Comparison of ENCODE assay signal across 1 cellular context in the genomic region with DNA sequence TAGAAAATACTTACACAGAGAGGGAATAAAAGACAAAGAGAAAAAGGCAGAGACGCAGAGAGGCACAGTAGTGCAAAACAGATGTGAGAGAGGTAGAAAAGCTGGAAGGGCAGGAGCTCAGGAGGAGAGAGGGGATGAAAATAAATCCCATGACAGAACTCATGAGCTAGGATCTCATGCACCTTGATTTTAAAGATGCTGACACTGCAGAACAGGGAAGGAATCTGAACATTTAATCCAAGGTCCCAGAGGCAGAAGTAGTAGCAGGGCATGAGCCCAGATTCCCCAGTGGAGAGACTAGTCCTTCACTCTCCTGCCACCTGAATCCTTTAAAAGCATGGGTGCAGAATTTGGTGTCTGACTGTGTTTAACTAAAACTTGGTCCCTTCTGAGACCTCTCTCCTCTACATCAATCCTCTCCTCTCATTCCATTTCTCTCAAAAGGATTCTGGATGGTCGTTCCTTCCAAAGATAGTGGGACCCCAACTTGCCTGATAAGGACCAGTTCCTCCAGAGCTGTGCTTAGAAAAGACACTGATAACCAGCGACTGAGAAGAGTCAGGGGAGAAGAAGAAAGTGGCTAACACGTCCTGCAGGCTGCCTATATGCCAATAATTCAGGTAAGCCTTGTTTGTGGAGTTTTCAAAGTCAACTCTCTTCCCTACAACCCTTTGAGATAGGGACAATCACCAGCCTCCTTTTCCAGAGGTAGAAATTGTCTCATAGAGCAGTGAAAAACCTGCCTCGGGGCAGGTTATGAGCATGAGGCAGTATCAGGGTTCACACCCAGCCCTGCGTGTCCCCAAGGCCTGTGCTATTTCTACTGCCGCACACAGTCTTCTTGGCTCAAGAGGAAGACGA.
TF ChIP-seq lines count a peak whose summit lies in the region.

No MANE protein-coding gene starts in this region.

TF ChIP-seq in K562, 482 proteins besides CTCF, POLR2A, EP300 and RAD21 (continued from another document and continues in another):
- TF ChIP-seq, protein P1, sequence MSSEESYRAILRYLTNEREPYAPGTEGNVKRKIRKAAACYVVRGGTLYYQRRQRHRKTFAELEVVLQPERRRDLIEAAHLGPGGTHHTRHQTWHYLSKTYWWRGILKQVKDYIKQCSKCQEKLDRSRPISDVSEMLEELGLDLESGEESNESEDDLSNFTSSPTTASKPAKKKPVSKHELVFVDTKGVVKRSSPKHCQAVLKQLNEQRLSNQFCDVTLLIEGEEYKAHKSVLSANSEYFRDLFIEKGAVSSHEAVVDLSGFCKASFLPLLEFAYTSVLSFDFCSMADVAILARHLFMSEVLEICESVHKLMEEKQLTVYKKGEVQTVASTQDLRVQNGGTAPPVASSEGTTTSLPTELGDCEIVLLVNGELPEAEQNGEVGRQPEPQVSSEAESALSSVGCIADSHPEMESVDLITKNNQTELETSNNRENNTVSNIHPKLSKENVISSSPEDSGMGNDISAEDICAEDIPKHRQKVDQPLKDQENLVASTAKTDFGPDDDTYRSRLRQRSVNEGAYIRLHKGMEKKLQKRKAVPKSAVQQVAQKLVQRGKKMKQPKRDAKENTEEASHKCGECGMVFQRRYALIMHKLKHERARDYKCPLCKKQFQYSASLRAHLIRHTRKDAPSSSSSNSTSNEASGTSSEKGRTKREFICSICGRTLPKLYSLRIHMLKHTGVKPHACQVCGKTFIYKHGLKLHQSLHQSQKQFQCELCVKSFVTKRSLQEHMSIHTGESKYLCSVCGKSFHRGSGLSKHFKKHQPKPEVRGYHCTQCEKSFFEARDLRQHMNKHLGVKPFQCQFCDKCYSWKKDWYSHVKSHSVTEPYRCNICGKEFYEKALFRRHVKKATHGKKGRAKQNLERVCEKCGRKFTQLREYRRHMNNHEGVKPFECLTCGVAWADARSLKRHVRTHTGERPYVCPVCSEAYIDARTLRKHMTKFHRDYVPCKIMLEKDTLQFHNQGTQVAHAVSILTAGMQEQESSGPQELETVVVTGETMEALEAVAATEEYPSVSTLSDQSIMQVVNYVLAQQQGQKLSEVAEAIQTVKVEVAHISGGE (CRISPR knock-in tag; IDR thresholded peaks at IDR 0.05) = no peak
- TF ChIP-seq ZNF436 (CRISPR knock-in tag; IDR thresholded peaks at IDR 0.05) (no peak), ZKSCAN1 (IDR thresholded peaks at IDR 0.05; ENCODE audit: low read depth, low read length) (no peak), ZKSCAN8 (CRISPR knock-in tag; IDR thresholded peaks at IDR 0.05) (no peak), SOX6 (IDR thresholded peaks at IDR 0.05) (no peak), PHF8 (IDR thresholded peaks at IDR 0.05; ENCODE audit: borderline replicate concordance, low read length) (no peak), SETDB1 (IDR thresholded peaks at IDR 0.05; ENCODE audit: low read length) (no peak), GATAD2B (IDR thresholded peaks at IDR 0.05; ENCODE audit: borderline replicate concordance) (no peak), ZFP36 (IDR thresholded peaks at IDR 0.05; ENCODE audit: low read depth, low read length, partially characterized antibody) (no peak), BRD9 (IDR thresholded peaks at IDR 0.05; ENCODE audit: low read depth, partially characterized antibody) (no peak), NR2C2 (CRISPR knock-in tag; IDR thresholded peaks at IDR 0.05) (no peak), NR2C2 (tag; IDR thresholded peaks at IDR 0.05) (no peak), CBX2 (IDR thresholded peaks at IDR 0.05; ENCODE audit: insufficient read depth, low read length, poor library complexity, severe bottlenecking) (no peak), MED1 (CRISPR knock-in tag; IDR thresholded peaks at IDR 0.05; ENCODE audit: borderline replicate concordance) (no peak), SMAD4 (CRISPR knock-in tag; conservative IDR thresholded peaks at IDR 0.05) (peak; percentile 60; the same call in 1 of the 2 replicates), MIER1 (IDR thresholded peaks at IDR 0.05; ENCODE audit: low read depth) (no peak), ZKSCAN3 (CRISPR knock-in tag; IDR thresholded peaks at IDR 0.05) (no peak), RFX7 (CRISPR knock-in tag; IDR thresholded peaks at IDR 0.05) (no peak), KLF1 (tag; IDR thresholded peaks at IDR 0.05) (no peak), C11orf30 (IDR thresholded peaks at IDR 0.05; ENCODE audit: low read depth) (peak; percentile 95), ASH1L (IDR thresholded peaks at IDR 0.05; ENCODE audit: borderline replicate concordance, low read depth, partially characterized antibody) (no peak), ZNF316 (IDR thresholded peaks at IDR 0.05) (peak; percentile 97), SIN3A (IDR thresholded peaks at IDR 0.05; ENCODE audit: borderline replicate concordance in 2 of 2, control insufficient read depth in 1 of 2, low read depth in 2 of 2, low read length in 2 of 2) (no peak), DMBX1 (CRISPR knock-in tag; IDR thresholded peaks at IDR 0.05; ENCODE audit: borderline replicate concordance) (peak; percentile 84), BCL6 (CRISPR knock-in tag; IDR thresholded peaks at IDR 0.05) (no peak), ILK (tag; IDR thresholded peaks at IDR 0.05; ENCODE audit: borderline replicate concordance, low read depth) (no peak), WHSC1 (IDR thresholded peaks at IDR 0.05; ENCODE audit: low read length) (no peak), CHD2 (IDR thresholded peaks at IDR 0.05; ENCODE audit: low read depth, low read length) (no peak), ZNF644 (tag; IDR thresholded peaks at IDR 0.05; ENCODE audit: low read depth) (no peak), ZZZ3 (IDR thresholded peaks at IDR 0.05) (no peak), MYBL2 (IDR thresholded peaks at IDR 0.05; ENCODE audit: low read depth) (no peak), MYBL2 (CRISPR knock-in tag; IDR thresholded peaks at IDR 0.05; ENCODE audit: borderline replicate concordance) (no peak), PTTG1 (tag; IDR thresholded peaks at IDR 0.05; ENCODE audit: low read depth) (no peak), ILF3 (IDR thresholded peaks at IDR 0.05; ENCODE audit: borderline replicate concordance) (no peak), NFIC (IDR thresholded peaks at IDR 0.05) (no peak), SRSF9 (IDR thresholded peaks at IDR 0.05; ENCODE audit: borderline replicate concordance, low read depth, low read length) (no peak)
- TF ChIP-seq, protein P2, sequence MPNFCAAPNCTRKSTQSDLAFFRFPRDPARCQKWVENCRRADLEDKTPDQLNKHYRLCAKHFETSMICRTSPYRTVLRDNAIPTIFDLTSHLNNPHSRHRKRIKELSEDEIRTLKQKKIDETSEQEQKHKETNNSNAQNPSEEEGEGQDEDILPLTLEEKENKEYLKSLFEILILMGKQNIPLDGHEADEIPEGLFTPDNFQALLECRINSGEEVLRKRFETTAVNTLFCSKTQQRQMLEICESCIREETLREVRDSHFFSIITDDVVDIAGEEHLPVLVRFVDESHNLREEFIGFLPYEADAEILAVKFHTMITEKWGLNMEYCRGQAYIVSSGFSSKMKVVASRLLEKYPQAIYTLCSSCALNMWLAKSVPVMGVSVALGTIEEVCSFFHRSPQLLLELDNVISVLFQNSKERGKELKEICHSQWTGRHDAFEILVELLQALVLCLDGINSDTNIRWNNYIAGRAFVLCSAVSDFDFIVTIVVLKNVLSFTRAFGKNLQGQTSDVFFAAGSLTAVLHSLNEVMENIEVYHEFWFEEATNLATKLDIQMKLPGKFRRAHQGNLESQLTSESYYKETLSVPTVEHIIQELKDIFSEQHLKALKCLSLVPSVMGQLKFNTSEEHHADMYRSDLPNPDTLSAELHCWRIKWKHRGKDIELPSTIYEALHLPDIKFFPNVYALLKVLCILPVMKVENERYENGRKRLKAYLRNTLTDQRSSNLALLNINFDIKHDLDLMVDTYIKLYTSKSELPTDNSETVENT (CRISPR knock-in tag; IDR thresholded peaks at IDR 0.05) = no peak
- TF ChIP-seq, protein P3, sequence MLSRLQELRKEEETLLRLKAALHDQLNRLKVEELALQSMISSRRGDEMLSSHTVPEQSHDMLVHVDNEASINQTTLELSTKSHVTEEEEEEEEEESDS (CRISPR knock-in tag; IDR thresholded peaks at IDR 0.05) = no peak
- TF ChIP-seq, protein P4, sequence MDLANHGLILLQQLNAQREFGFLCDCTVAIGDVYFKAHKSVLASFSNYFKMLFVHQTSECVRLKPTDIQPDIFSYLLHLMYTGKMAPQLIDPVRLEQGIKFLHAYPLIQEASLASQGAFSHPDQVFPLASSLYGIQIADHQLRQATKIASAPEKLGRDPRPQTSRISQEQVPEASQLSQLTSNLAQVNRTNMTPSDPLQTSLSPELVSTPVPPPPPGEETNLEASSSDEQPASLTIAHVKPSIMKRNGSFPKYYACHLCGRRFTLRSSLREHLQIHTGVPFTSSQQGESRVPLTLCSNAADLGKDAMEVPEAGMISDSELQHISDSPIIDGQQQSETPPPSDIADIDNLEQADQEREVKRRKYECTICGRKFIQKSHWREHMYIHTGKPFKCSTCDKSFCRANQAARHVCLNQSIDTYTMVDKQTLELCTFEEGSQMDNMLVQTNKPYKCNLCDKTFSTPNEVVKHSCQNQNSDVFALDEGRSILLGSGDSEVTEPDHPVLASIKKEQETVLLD (IDR thresholded peaks at IDR 0.05) = no peak
- TF ChIP-seq, protein P5, sequence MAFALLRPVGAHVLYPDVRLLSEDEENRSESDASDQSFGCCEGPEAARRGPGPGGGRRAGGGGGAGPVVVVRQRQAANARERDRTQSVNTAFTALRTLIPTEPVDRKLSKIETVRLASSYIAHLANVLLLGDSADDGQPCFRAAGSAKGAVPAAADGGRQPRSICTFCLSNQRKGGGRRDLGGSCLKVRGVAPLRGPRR (CRISPR knock-in tag; IDR thresholded peaks at IDR 0.05) = peak; percentile 80; the same call in 1 of the 2 replicates
- TF ChIP-seq, protein P6, sequence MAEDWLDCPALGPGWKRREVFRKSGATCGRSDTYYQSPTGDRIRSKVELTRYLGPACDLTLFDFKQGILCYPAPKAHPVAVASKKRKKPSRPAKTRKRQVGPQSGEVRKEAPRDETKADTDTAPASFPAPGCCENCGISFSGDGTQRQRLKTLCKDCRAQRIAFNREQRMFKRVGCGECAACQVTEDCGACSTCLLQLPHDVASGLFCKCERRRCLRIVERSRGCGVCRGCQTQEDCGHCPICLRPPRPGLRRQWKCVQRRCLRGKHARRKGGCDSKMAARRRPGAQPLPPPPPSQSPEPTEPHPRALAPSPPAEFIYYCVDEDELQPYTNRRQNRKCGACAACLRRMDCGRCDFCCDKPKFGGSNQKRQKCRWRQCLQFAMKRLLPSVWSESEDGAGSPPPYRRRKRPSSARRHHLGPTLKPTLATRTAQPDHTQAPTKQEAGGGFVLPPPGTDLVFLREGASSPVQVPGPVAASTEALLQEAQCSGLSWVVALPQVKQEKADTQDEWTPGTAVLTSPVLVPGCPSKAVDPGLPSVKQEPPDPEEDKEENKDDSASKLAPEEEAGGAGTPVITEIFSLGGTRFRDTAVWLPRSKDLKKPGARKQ (CRISPR knock-in tag; IDR thresholded peaks at IDR 0.05) = no peak
- TF ChIP-seq, protein P7, sequence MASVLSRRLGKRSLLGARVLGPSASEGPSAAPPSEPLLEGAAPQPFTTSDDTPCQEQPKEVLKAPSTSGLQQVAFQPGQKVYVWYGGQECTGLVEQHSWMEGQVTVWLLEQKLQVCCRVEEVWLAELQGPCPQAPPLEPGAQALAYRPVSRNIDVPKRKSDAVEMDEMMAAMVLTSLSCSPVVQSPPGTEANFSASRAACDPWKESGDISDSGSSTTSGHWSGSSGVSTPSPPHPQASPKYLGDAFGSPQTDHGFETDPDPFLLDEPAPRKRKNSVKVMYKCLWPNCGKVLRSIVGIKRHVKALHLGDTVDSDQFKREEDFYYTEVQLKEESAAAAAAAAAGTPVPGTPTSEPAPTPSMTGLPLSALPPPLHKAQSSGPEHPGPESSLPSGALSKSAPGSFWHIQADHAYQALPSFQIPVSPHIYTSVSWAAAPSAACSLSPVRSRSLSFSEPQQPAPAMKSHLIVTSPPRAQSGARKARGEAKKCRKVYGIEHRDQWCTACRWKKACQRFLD (CRISPR knock-in tag; IDR thresholded peaks at IDR 0.05) = peak; percentile 55; the same call in 1 of the 2 replicates
- TF ChIP-seq, protein P8, sequence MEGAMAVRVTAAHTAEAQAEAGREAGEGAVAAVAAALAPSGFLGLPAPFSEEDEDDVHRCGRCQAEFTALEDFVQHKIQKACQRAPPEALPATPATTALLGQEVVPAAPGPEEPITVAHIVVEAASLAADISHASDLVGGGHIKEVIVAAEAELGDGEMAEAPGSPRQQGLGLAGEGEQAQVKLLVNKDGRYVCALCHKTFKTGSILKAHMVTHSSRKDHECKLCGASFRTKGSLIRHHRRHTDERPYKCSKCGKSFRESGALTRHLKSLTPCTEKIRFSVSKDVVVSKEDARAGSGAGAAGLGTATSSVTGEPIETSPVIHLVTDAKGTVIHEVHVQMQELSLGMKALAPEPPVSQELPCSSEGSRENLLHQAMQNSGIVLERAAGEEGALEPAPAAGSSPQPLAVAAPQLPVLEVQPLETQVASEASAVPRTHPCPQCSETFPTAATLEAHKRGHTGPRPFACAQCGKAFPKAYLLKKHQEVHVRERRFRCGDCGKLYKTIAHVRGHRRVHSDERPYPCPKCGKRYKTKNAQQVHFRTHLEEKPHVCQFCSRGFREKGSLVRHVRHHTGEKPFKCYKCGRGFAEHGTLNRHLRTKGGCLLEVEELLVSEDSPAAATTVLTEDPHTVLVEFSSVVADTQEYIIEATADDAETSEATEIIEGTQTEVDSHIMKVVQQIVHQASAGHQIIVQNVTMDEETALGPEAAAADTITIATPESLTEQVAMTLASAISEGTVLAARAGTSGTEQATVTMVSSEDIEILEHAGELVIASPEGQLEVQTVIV (CRISPR knock-in tag; IDR thresholded peaks at IDR 0.05; ENCODE audit: borderline replicate concordance) = no peak
- TF ChIP-seq, protein P9, sequence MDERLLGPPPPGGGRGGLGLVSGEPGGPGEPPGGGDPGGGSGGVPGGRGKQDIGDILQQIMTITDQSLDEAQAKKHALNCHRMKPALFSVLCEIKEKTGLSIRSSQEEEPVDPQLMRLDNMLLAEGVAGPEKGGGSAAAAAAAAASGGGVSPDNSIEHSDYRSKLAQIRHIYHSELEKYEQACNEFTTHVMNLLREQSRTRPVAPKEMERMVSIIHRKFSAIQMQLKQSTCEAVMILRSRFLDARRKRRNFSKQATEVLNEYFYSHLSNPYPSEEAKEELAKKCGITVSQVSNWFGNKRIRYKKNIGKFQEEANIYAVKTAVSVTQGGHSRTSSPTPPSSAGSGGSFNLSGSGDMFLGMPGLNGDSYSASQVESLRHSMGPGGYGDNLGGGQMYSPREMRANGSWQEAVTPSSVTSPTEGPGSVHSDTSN (CRISPR knock-in tag; IDR thresholded peaks at IDR 0.05; ENCODE audit: low read depth) = no peak
- TF ChIP-seq, protein P9 (tag; conservative IDR thresholded peaks at IDR 0.05; ENCODE audit: low read depth) = 0 out of 2 replicates have a peak, but pooled peaks have one; percentile 4
